1 cellular context compared by ENCODE assay signal in genomic region chr20:62761058-62761758, GRCh38.
TF ChIP-seq lines count a peak whose summit lies in the region.

No MANE protein-coding gene starts in this region.

TF ChIP-seq in K562, 482 proteins besides CTCF, POLR2A, EP300 and RAD21:
- TF ChIP-seq MCM5 (IDR thresholded peaks at IDR 0.05; ENCODE audit: low read depth) (no peak), ZBTB33 (CRISPR knock-in tag; IDR thresholded peaks at IDR 0.05) (peak; percentile 73; the same call in 1 of the 2 replicates), HNRNPL (IDR thresholded peaks at IDR 0.05; ENCODE audit: low read depth, low read length) (no peak), HMG20A (CRISPR knock-in tag; conservative IDR thresholded peaks at IDR 0.05) (no peak), PRPF4 (IDR thresholded peaks at IDR 0.05; ENCODE audit: insufficient read depth, low read depth, low read length, poor library complexity, severe bottlenecking) (no peak), KDM4B (IDR thresholded peaks at IDR 0.05; ENCODE audit: borderline replicate concordance in 2 of 2, low read depth in 1 of 2) (no peak), ELK1 (CRISPR knock-in tag; IDR thresholded peaks at IDR 0.05) (no peak), HOXB6 (CRISPR knock-in tag; IDR thresholded peaks at IDR 0.05; ENCODE audit: borderline replicate concordance) (no peak), POLR2G (IDR thresholded peaks at IDR 0.05; ENCODE audit: low read depth, low read length) (peak; percentile 46; the same call in 1 of the 2 replicates), ZNF583 (CRISPR knock-in tag; IDR thresholded peaks at IDR 0.05) (no peak)
- TF ChIP-seq, protein P1, sequence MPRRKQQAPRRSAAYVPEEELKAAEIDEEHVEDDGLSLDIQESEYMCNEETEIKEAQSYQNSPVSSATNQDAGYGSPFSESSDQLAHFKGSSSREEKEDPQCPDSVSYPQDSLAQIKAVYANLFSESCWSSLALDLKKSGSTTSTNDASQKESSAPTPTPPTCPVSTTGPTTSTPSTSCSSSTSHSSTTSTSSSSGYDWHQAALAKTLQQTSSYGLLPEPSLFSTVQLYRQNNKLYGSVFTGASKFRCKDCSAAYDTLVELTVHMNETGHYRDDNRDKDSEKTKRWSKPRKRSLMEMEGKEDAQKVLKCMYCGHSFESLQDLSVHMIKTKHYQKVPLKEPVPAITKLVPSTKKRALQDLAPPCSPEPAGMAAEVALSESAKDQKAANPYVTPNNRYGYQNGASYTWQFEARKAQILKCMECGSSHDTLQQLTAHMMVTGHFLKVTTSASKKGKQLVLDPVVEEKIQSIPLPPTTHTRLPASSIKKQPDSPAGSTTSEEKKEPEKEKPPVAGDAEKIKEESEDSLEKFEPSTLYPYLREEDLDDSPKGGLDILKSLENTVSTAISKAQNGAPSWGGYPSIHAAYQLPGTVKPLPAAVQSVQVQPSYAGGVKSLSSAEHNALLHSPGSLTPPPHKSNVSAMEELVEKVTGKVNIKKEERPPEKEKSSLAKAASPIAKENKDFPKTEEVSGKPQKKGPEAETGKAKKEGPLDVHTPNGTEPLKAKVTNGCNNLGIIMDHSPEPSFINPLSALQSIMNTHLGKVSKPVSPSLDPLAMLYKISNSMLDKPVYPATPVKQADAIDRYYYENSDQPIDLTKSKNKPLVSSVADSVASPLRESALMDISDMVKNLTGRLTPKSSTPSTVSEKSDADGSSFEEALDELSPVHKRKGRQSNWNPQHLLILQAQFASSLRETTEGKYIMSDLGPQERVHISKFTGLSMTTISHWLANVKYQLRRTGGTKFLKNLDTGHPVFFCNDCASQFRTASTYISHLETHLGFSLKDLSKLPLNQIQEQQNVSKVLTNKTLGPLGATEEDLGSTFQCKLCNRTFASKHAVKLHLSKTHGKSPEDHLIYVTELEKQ (CRISPR knock-in tag; IDR thresholded peaks at IDR 0.05), result no peak
- TF ChIP-seq, protein P2, sequence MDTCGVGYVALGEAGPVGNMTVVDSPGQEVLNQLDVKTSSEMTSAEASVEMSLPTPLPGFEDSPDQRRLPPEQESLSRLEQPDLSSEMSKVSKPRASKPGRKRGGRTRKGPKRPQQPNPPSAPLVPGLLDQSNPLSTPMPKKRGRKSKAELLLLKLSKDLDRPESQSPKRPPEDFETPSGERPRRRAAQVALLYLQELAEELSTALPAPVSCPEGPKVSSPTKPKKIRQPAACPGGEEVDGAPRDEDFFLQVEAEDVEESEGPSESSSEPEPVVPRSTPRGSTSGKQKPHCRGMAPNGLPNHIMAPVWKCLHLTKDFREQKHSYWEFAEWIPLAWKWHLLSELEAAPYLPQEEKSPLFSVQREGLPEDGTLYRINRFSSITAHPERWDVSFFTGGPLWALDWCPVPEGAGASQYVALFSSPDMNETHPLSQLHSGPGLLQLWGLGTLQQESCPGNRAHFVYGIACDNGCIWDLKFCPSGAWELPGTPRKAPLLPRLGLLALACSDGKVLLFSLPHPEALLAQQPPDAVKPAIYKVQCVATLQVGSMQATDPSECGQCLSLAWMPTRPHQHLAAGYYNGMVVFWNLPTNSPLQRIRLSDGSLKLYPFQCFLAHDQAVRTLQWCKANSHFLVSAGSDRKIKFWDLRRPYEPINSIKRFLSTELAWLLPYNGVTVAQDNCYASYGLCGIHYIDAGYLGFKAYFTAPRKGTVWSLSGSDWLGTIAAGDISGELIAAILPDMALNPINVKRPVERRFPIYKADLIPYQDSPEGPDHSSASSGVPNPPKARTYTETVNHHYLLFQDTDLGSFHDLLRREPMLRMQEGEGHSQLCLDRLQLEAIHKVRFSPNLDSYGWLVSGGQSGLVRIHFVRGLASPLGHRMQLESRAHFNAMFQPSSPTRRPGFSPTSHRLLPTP (IDR thresholded peaks at IDR 0.05; ENCODE audit: borderline replicate concordance, extremely low read depth, insufficient read length), result no peak
